In the genomic region with DNA sequence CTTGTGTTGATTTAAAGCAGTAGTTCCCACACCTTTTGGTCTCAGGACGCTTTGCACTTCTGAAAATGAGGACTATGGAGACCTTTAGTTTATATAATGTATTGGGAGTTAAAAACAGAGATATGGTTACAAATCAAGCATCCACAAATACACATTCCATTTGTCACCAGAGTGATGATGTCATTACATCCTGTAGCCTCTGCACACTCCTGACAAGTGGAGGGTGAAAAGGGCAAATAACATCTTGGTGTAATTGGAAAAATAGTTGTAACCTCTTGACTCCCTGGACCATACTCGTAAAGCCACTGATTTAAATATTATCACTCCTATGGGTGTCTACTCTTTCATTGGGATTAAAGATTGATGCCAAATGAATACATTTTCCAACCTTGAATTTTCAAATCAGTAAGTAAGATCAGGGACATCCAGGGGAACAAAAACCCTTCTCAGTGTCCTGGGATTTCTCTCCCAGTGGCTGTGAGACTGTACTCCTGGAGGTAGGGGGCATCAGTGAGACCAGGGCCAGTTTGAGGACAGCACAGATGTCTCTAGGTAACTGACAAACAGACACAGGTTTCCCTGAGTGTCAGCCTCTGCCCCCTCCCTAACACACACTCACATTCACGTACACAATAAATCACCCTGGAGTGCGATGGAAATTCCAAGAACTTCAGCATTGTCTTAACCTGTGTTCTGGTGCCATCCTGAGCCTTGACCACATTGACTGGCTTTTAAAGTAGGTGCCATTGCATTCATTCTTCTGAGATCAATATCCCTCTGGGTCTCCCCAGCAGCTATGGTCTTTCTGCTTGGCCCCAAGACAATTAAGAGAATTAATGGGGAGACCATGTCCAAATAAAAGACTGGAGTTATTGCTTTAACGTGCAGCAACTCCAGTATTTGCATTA, we compare ENCODE assay signal across 11 cellular contexts.
DNase-seq lines count a peak whose midpoint lies in the region; ATAC-seq and TF ChIP-seq lines count a peak whose summit lies in the region.
"Had no signal": no experiment of that assay in that cellular context is flagged by ENCODE, and none has a peak within 500 bp of the region (broad histone marks: within the 10 kb centered on the region; RNA-seq: fewer than 3 reads in every experiment).

No MANE protein-coding gene starts in this region.

- DNase-seq in BJ (ENCODE audit: low read depth) (no peak), GM20000 (ENCODE audit: low spot score) (no peak), SK-MEL-5 (ENCODE audit: low read depth, low spot score) (peak; percentile 56), iris pigment epithelial cell (ENCODE audit: low read depth) (peak; percentile 70), NCI-H2081 (lab: John Stamatoyannopoulos, UW) (no peak), NCI-H774 (lab: John Stamatoyannopoulos, UW) (no peak), COLO829 (ENCODE audit: low spot score) (no peak)
- DNase-seq: activated B cell treated with CpG ODN at 0.5 μM for 24 hours, foreskin melanocyte, NCI-H510A treated with DMSO at 0.1 percent for 48 hours had no signal

- TF ChIP-seq CTCF in BJ (IDR thresholded peaks at IDR 0.05; ENCODE audit: insufficient read depth, low read depth, low read length): peak; percentile 17; the same call in 1 of the 2 replicates
- TF ChIP-seq CTCF in GM20000 (IDR thresholded peaks at IDR 0.05; ENCODE audit: extremely low read depth, missing control alignments): peak; percentile 10

- ATAC-seq in HG03342 (IDR thresholded peaks at IDR 0.05; ENCODE audit: unreplicated experiment): no peak

- in situ Hi-C loops in SK-MEL-5 (cut with HindIII; ENCODE audit: low pct_unique_long_range_greater_than_20kb, low sequenced_read_pairs): no loop called here

- H3K36me3 ChIP-seq in BJ (ENCODE audit: control insufficient read depth, insufficient read depth, low read length): no peaks in the 10 kb centered on the region

- H3K27me3 ChIP-seq in BJ (ENCODE audit: control insufficient read depth, insufficient read depth, low read length): no peaks in the 10 kb centered on the region

- no peak overlapping the region for H3K4me3 ChIP-seq in BJ (ENCODE audit: low read depth, low read length)

- CTCF ChIA-PET in BJ (lab: Yijun Ruan, JAX): no interaction called here

- POLR2A ChIA-PET in BJ (lab: Charles Lee): no interaction called here

Comparison
In these comparisons a context has a peak if more than half of its experiments do, and no peak if none do; other contexts are left out.
1. DNase-seq: peak in SK-MEL-5 (single experiment) and iris pigment epithelial cell (single experiment); none in BJ (single experiment), GM20000 (single experiment), NCI-H2081 (0 of 2), NCI-H774 (single experiment) and COLO829 (single experiment).